Comparison of ENCODE assay signal across 17 cellular contexts in genomic region chr1:63969461-63969893, GRCh38.
DNase-seq lines count a peak whose midpoint lies in the region; ATAC-seq, FAIRE-seq and TF ChIP-seq lines count a peak whose summit lies in the region.
"Had no signal": no experiment of that assay in that cellular context is flagged by ENCODE, and none has a peak within 500 bp of the region (broad histone marks: within the 10 kb centered on the region; RNA-seq: fewer than 3 reads in every experiment).

No MANE protein-coding gene starts in this region.

- no peak overlapping the region for H3K14ac ChIP-seq in mesenchymal stem cell (ENCODE audit: low read length in 2 of 2)

- peak overlapping the region; percentile 82 for H2AK5ac ChIP-seq in mesenchymal stem cell (ENCODE audit: low read length, severe bottlenecking)

- H3K9me3 Mint-ChIP-seq in astrocyte (ENCODE audit: unreplicated experiment) = peaks cover 6% of the 10 kb centered on the region
- no peaks in the 10 kb centered on the region for H3K9me3 Mint-ChIP-seq in activated CD8-positive, alpha-beta T cell treated with anti-CD3 and anti-CD28 coated beads, Interleukin-2, amount 10 ng/mL, durations not matched to agents 7 days and 5 days (ENCODE audit: insufficient read depth)

- H3K9me3 ChIP-seq in astrocyte (ENCODE audit: insufficient read depth, low read depth, low read length) (no peaks in the 10 kb centered on the region), mesenchymal stem cell (ENCODE audit: control insufficient read depth, low read length) (no peaks in the 10 kb centered on the region)
- H3K9me3 ChIP-seq: ovary, SJSA1, stomach had no signal

- no peak for TF ChIP-seq CTCF in astrocyte (IDR thresholded peaks at IDR 0.05; ENCODE audit: insufficient read depth, low read depth, low read length)

- no peaks in the 10 kb centered on the region for H3K36me3 ChIP-seq in astrocyte (ENCODE audit: insufficient read depth, low read length)
- no peaks in the 10 kb centered on the region for H3K36me3 ChIP-seq in mesenchymal stem cell (ENCODE audit: control insufficient read depth in 1 of 2, insufficient read depth in 2 of 2, low read depth in 1 of 2, low read length in 2 of 2)
- H3K36me3 ChIP-seq: ovary, SJSA1, stomach had no signal

- no peak overlapping the region for H4K91ac ChIP-seq in mesenchymal stem cell (ENCODE audit: low read length)

- H3K27ac ChIP-seq in astrocyte (ENCODE audit: low read depth, low read length) (no peak overlapping the region), mesenchymal stem cell (ENCODE audit: low read length, poor library complexity, severe bottlenecking) (peak overlapping the region; percentile 79)
- H3K27ac ChIP-seq: ovary, SJSA1, stomach had no signal

- H3K27me3 Mint-ChIP-seq in astrocyte (ENCODE audit: low read depth, unreplicated experiment) = no peaks in the 10 kb centered on the region
- H3K27me3 Mint-ChIP-seq in activated CD8-positive, alpha-beta T cell treated with anti-CD3 and anti-CD28 coated beads, Interleukin-2, amount 10 ng/mL, durations not matched to agents 7 days and 5 days (ENCODE audit: low read depth) = peaks cover 26% of the 10 kb centered on the region

- no peak overlapping the region for H3K9ac ChIP-seq in astrocyte (ENCODE audit: low read length)
- no peak overlapping the region for H3K9ac ChIP-seq in mesenchymal stem cell (ENCODE audit: low read length)

- peaks cover 23% of the 10 kb centered on the region for H3K4me1 Mint-ChIP-seq in astrocyte (ENCODE audit: low read depth, unreplicated experiment)
- H3K4me1 Mint-ChIP-seq in activated CD8-positive, alpha-beta T cell treated with anti-CD3 and anti-CD28 coated beads, Interleukin-2, amount 10 ng/mL, durations not matched to agents 7 days and 5 days (ENCODE audit: low read depth) = no peaks in the 10 kb centered on the region

- no peaks in the 10 kb centered on the region for H3K27me3 ChIP-seq in astrocyte (ENCODE audit: insufficient read depth, low read length)
- H3K27me3 ChIP-seq in mesenchymal stem cell (ENCODE audit: control insufficient read depth in 1 of 2, insufficient read depth in 1 of 2, low read length in 2 of 2) = no peaks in the 10 kb centered on the region
- H3K27me3 ChIP-seq: ovary, SJSA1, stomach had no signal

- FAIRE-seq in astrocyte (lab: Jason Lieb, UNC) = no peak

- CTCF ChIA-PET in activated CD8-positive, alpha-beta T cell treated with anti-CD3 and anti-CD28 coated beads, Interleukin-2, amount 10 ng/mL, durations not matched to agents 7 days and 5 days (lab: Charles Lee) = no interaction called here

- no peak overlapping the region for H4K8ac ChIP-seq in mesenchymal stem cell (ENCODE audit: low read length)

- H3K27ac Mint-ChIP-seq in astrocyte (ENCODE audit: unreplicated experiment) = peak overlapping the region; percentile 41
- H3K27ac Mint-ChIP-seq in activated CD8-positive, alpha-beta T cell treated with anti-CD3 and anti-CD28 coated beads, Interleukin-2, amount 10 ng/mL, durations not matched to agents 7 days and 5 days = no peak overlapping the region

- peak overlapping the region; percentile 5 for H3K4me3 Mint-ChIP-seq in astrocyte (ENCODE audit: unreplicated experiment)
- H3K4me3 Mint-ChIP-seq in activated CD8-positive, alpha-beta T cell treated with anti-CD3 and anti-CD28 coated beads, Interleukin-2, amount 10 ng/mL, durations not matched to agents 7 days and 5 days = no peak overlapping the region

- no peak overlapping the region for H3K4ac ChIP-seq in mesenchymal stem cell (ENCODE audit: low read depth in 1 of 2, low read length in 2 of 2)

- H3K18ac ChIP-seq in mesenchymal stem cell (ENCODE audit: low read depth in 1 of 2, low read length in 2 of 2) = peak overlapping the region in 1 of 2 experiments; percentile 55

- no peak overlapping the region for H2BK120ac ChIP-seq in mesenchymal stem cell (ENCODE audit: low read depth, low read length)

- H3K4me2 ChIP-seq in astrocyte (ENCODE audit: low read length) (peak overlapping the region; percentile 21), mesenchymal stem cell (ENCODE audit: low read length, poor library complexity, severe bottlenecking) (no peak overlapping the region)

- no peak overlapping the region for H2AFZ ChIP-seq in astrocyte (ENCODE audit: low read depth, low read length)
- H2AFZ ChIP-seq in mesenchymal stem cell (ENCODE audit: low read depth, low read length) = no peak overlapping the region

- H3K4me1 ChIP-seq in astrocyte (ENCODE audit: insufficient read depth, low read length) = peaks cover 7% of the 10 kb centered on the region
- H3K4me1 ChIP-seq in mesenchymal stem cell (ENCODE audit: control insufficient read depth, insufficient read depth, low read depth, low read length) = peaks cover 7% of the 10 kb centered on the region

- H2BK15ac ChIP-seq in mesenchymal stem cell (ENCODE audit: low read depth, poor library complexity, severe bottlenecking) = no peak overlapping the region

- no peak overlapping the region for H2BK5ac ChIP-seq in mesenchymal stem cell (ENCODE audit: low read depth, low read length, poor library complexity, severe bottlenecking)

- POLR2A ChIA-PET in activated CD8-positive, alpha-beta T cell treated with anti-CD3 and anti-CD28 coated beads, Interleukin-2, amount 10 ng/mL, durations not matched to agents 7 days and 5 days (lab: Charles Lee) = no interaction called here

- peak overlapping the region in 1 of 2 experiments; percentile 23 for H3K23ac ChIP-seq in mesenchymal stem cell (ENCODE audit: low read length in 2 of 2)

- H3K79me2 ChIP-seq in astrocyte (ENCODE audit: insufficient read depth, low read length) = no peaks in the 10 kb centered on the region

- 73% methylated on average over 4 of the region's 4 CpGs for WGBS in mesenchymal stem cell

- peak; percentile 49 for DNase-seq in Ammon's horn (ENCODE audit: low spot score)
- DNase-seq in M059J (ENCODE audit: low read depth) = peak; percentile 88
- DNase-seq in astrocyte (ENCODE audit: low read depth) = peak; percentile 46
- no peak for DNase-seq in mesenchymal stem cell
- DNase-seq in activated CD8-positive, alpha-beta T cell treated with anti-CD3 and anti-CD28 coated beads, Interleukin-2, amount 10 ng/mL, durations not matched to agents 7 days and 5 days = no peak
- DNase-seq in NCI-H510A treated with DMSO at 0.1 percent for 48 hours (lab: John Stamatoyannopoulos, UW) = no peak
- DNase-seq: activated CD4-positive, alpha-beta T cell treated with anti-CD3 and anti-CD28 coated beads for 4 hours; activated effector memory CD4-positive, alpha-beta T cell treated with anti-CD3 and anti-CD28 coated beads, Interleukin-2, amount 50 U/mL, for 16 hours; central memory CD4-positive, alpha-beta T cell; NCI-H345; ovary; stimulated activated CD4-positive, alpha-beta T cell treated with anti-CD3 and anti-CD28 coated beads, Interleukin-2, amount 100 ng/mL, for 48 hours; stomach had no signal

- H3K79me1 ChIP-seq in mesenchymal stem cell (replicated peaks; ENCODE audit: low read length, poor library complexity, severe bottlenecking) = peaks cover 12% of the 10 kb centered on the region

- no peaks in the 10 kb centered on the region for H3K36me3 Mint-ChIP-seq in astrocyte (ENCODE audit: low read depth, unreplicated experiment)
- H3K36me3 Mint-ChIP-seq in activated CD8-positive, alpha-beta T cell treated with anti-CD3 and anti-CD28 coated beads, Interleukin-2, amount 10 ng/mL, durations not matched to agents 7 days and 5 days (ENCODE audit: low read depth) = no peaks in the 10 kb centered on the region

- no peak for ATAC-seq in activated CD8-positive, alpha-beta T cell treated with anti-CD3 and anti-CD28 coated beads, Interleukin-2, amount 10 ng/mL, durations not matched to agents 7 days and 5 days
- ATAC-seq in HG03520 (IDR thresholded peaks at IDR 0.05; ENCODE audit: unreplicated experiment) (no peak), HG03025 (IDR thresholded peaks at IDR 0.05; ENCODE audit: low FRiP score, unreplicated experiment) (no peak)
- ATAC-seq: left lobe of liver had no signal

- no peak overlapping the region for H3K4me3 ChIP-seq in astrocyte (ENCODE audit: insufficient read depth, low read depth, low read length)
- H3K4me3 ChIP-seq in mesenchymal stem cell (ENCODE audit: insufficient read depth in 1 of 2, low read depth in 1 of 2, low read length in 2 of 2) = no peak overlapping the region
- H3K4me3 ChIP-seq: ovary, SJSA1, stomach had no signal

- peaks cover 7% of the 10 kb centered on the region for H4K20me1 ChIP-seq in astrocyte (ENCODE audit: insufficient read depth, low read length)

- H2BK12ac ChIP-seq in mesenchymal stem cell (ENCODE audit: low read length in 2 of 2) = peak overlapping the region in 1 of 2 experiments; percentile 69

Comparison
In these comparisons a context has a peak if more than half of its experiments do, and no peak if none do; other contexts are left out.
1. DNase-seq: peak in Ammon's horn (single experiment), M059J (single experiment) and astrocyte (single experiment); none in mesenchymal stem cell (single experiment), activated CD8-positive, alpha-beta T cell treated with anti-CD3 and anti-CD28 coated beads, Interleukin-2, amount 10 ng/mL, durations not matched to agents 7 days and 5 days (single experiment) and NCI-H510A treated with DMSO at 0.1 percent for 48 hours (single experiment).